In genomic region chr3:38487323-38487722, GRCh38 we compare ENCODE assay signal across 15 cellular contexts. TPM values are rescaled to one million over a fixed set of nuclear protein-coding genes. Genes with fewer than 3 reads are reported as not detected.
DNase-seq lines count a peak whose midpoint lies in the region; ATAC-seq lines count a peak whose summit lies in the region.
"Had no signal": no experiment of that assay in that cellular context is flagged by ENCODE, and none has a peak within 500 bp of the region (broad histone marks: within the 10 kb centered on the region; RNA-seq: fewer than 3 reads in every experiment).

No MANE protein-coding gene starts in this region.

- H2AK5ac ChIP-seq in trophoblast cell (ENCODE audit: low read length): no peak overlapping the region

- no peak overlapping the region for H2BK5ac ChIP-seq in trophoblast cell (ENCODE audit: low read depth, low read length, poor library complexity)

- no peak overlapping the region for H3K23ac ChIP-seq in trophoblast cell (ENCODE audit: low read length)

- H4K91ac ChIP-seq in trophoblast cell (ENCODE audit: low read depth, low read length): no peak overlapping the region

- H3K4me2 ChIP-seq in trophoblast cell (ENCODE audit: low read length): no peak overlapping the region

- no CpG with 5 or more reads among the region's 3 CpGs for WGBS in trophoblast cell (ENCODE audit: extremely low coverage, insufficient coverage, insufficient read length)

- H3K18ac ChIP-seq in trophoblast cell (ENCODE audit: low read length): no peak overlapping the region

- no peak overlapping the region for H2BK12ac ChIP-seq in trophoblast cell (ENCODE audit: low read length)

- no peak overlapping the region for H3K4me3 ChIP-seq in trophoblast cell (ENCODE audit: low read depth, low read length)
- H3K4me3 ChIP-seq: body of pancreas, prostate gland had no signal

- no peak overlapping the region for H4K8ac ChIP-seq in trophoblast cell (ENCODE audit: low read depth, low read length)

- H3K27me3 ChIP-seq in trophoblast cell (ENCODE audit: insufficient read depth, low read length): no peaks in the 10 kb centered on the region
- H3K27me3 ChIP-seq: body of pancreas had no signal

- no peak overlapping the region for H3K27ac ChIP-seq in trophoblast cell (ENCODE audit: low read depth, low read length)
- H3K27ac ChIP-seq: body of pancreas, prostate gland had no signal

- no peak overlapping the region for H3K4ac ChIP-seq in trophoblast cell (ENCODE audit: low read depth, low read length)

- no peaks in the 10 kb centered on the region for H3K4me1 ChIP-seq in trophoblast cell (ENCODE audit: control insufficient read depth in 1 of 2, insufficient read depth in 2 of 2, low read length in 2 of 2)
- H3K4me1 ChIP-seq: prostate gland had no signal

- no peak overlapping the region for H4K12ac ChIP-seq in trophoblast cell (ENCODE audit: low read depth, low read length)

- H3K36me3 ChIP-seq in trophoblast cell (ENCODE audit: control insufficient read depth in 1 of 2, insufficient read depth in 2 of 2, low read length in 2 of 2): peaks cover 14 to 28% of the 10 kb centered on the region in 2 experiments

- no peak overlapping the region for H2AFZ ChIP-seq in trophoblast cell (ENCODE audit: insufficient read depth, low read length, poor library complexity)

- no peaks in the 10 kb centered on the region for H3K9me3 ChIP-seq in trophoblast cell (ENCODE audit: insufficient read depth, low read depth, low read length)
- H3K9me3 ChIP-seq: body of pancreas, prostate gland had no signal

- no peak overlapping the region for H3K9ac ChIP-seq in trophoblast cell (ENCODE audit: low read length)

- no peak overlapping the region for H3K14ac ChIP-seq in trophoblast cell (ENCODE audit: low read length)

- ATAC-seq in GM18508 (IDR thresholded peaks at IDR 0.05; ENCODE audit: insufficient read depth, unreplicated experiment) (peak; percentile 84), GM19468 (IDR thresholded peaks at IDR 0.05; ENCODE audit: extremely low read depth, unreplicated experiment) (peak; percentile 70), HG02885 (IDR thresholded peaks at IDR 0.05; ENCODE audit: poor library complexity, unreplicated experiment) (peak; percentile 94), HG03571 (IDR thresholded peaks at IDR 0.05; ENCODE audit: unreplicated experiment) (peak; percentile 93)
- ATAC-seq: body of pancreas had no signal

- H3K79me1 ChIP-seq in trophoblast cell (ENCODE audit: low read length): no peaks in the 10 kb centered on the region

- no peak for DNase-seq in NCI-H1694 treated with DMSO at 0.1 percent for 48 hours (lab: John Stamatoyannopoulos, UW)
- no peak for DNase-seq in NCI-H1436 (lab: John Stamatoyannopoulos, UW)
- no peak for DNase-seq in anterior cingulate cortex (lab: John Stamatoyannopoulos, UW)
- no peak for DNase-seq in trophoblast cell
- DNase-seq: body of pancreas, hippocampal formation, KBM-7, midbrain, NCI-H2081 treated with DMSO at 0.1 percent for 48 hours, OCI-M1 had no signal

- H3K79me2 ChIP-seq in trophoblast cell (ENCODE audit: control insufficient read depth, insufficient read depth, low read length, poor library complexity): no peaks in the 10 kb centered on the region

- H2BK120ac ChIP-seq in trophoblast cell (ENCODE audit: insufficient read depth, low read length, poor library complexity): no peak overlapping the region

RNA-seq across cellular contexts. Expression of gene EXOG, which starts 8.8 kb away (rescaled TPM):
- polyA plus RNA-seq in trophoblast cell (2013): 4.6 and 4.7 TPM in 2 replicates

RNA-seq across cellular contexts. Expression of gene ACVR2B, which starts 33.6 kb away (rescaled TPM):
- 10.4 and 12.1 TPM in 2 replicates for polyA plus RNA-seq in trophoblast cell (2013)
